Comparison of ENCODE assay signal across 1 cellular context in the genomic region with DNA sequence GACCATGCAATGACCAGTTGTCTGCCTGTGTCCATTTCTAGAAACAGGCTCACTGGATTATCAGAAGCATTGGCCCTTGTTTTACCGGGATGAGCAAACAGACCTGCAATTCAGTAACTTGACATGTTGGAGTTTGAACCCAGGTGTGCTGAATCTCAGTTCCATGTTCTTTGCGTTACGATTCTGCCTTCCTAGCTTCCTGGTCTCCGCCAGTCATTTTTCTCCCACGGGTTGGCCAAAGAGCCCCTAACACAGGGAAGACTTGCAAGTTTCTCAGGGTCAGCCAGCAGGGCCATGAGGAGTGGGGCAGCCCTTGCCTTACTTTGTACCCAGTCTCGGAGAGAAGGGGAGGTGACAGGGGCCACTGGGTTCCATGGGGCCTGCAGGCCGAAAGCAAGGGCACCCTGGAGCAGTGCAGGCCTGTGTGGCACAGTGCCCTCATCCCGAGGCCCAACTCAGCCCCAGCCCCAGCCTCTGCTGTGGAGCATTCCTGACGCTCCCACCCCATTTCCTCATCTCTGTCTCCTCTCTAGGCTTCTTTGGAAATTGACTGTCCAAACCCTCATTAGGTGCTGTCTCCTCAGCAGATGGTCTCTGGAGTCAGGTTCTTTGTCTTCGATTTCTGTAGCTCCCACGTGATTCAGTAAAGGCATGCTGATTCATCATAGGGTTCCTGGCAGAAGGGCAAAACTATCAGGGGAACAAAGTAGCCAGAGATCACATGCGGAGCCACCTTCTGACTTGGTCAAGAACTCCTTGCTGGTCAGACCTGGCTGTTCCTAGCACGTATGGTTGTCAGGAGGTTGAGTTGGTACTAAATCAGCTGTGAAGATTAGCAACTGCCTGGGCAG.
TF ChIP-seq lines count a peak whose summit lies in the region.

No MANE protein-coding gene starts in this region.

TF ChIP-seq in SK-N-SH, 30 proteins besides CTCF, POLR2A, EP300 and RAD21 (continued from another document):
- TF ChIP-seq RCOR1 (IDR thresholded peaks at IDR 0.05; ENCODE audit: low read length) = no peak
